ENCODE assay signal across 2 cellular contexts in genomic region chr12:121124402-121125109, GRCh38.
TF ChIP-seq lines count a peak whose summit lies in the region.

No MANE protein-coding gene starts in this region.

TF ChIP-seq in GM12878, 131 proteins besides CTCF, POLR2A, EP300 and RAD21:
- TF ChIP-seq HDGF (IDR thresholded peaks at IDR 0.05), result 0 out of 2 replicates have a peak, but pooled peaks have one; percentile 32
- 0 out of 4 replicates have a peak, but pooled peaks of 1 of the 2 experiments have one; percentile 11 for TF ChIP-seq IKZF2 (IDR thresholded peaks at IDR 0.05)
- no peak for TF ChIP-seq SMAD5 (IDR thresholded peaks at IDR 0.05; ENCODE audit: low read depth)
- 0 out of 2 replicates have a peak, but pooled peaks have one; percentile 48 for TF ChIP-seq YBX1 (IDR thresholded peaks at IDR 0.05)

TF ChIP-seq in HepG2, 621 proteins besides CTCF, POLR2A, EP300 and RAD21 (continues in another document):
- TF ChIP-seq ZNF260 (CRISPR knock-in tag; IDR thresholded peaks at IDR 0.05; ENCODE audit: borderline replicate concordance, low read depth) (no peak), CENPX (CRISPR knock-in tag; IDR thresholded peaks at IDR 0.05) (no peak), HMG20A (CRISPR knock-in tag; IDR thresholded peaks at IDR 0.05; ENCODE audit: borderline replicate concordance) (peak; percentile 45; the same call in 1 of the 2 replicates), MXD4 (CRISPR knock-in tag; IDR thresholded peaks at IDR 0.05) (no peak), RARA (CRISPR knock-in tag; IDR thresholded peaks at IDR 0.05) (peak; percentile 58), ZNF326 (CRISPR knock-in tag; IDR thresholded peaks at IDR 0.05; ENCODE audit: borderline replicate concordance) (no peak), HOMEZ (CRISPR knock-in tag; IDR thresholded peaks at IDR 0.05; ENCODE audit: low read depth) (peak; percentile 85), IKZF1 (IDR thresholded peaks at IDR 0.05) (no peak), ZFX (CRISPR knock-in tag; IDR thresholded peaks at IDR 0.05; ENCODE audit: low read depth) (no peak), ZNF235 (CRISPR knock-in tag; IDR thresholded peaks at IDR 0.05; ENCODE audit: borderline replicate concordance) (no peak), ZBTB46 (CRISPR knock-in tag; IDR thresholded peaks at IDR 0.05; ENCODE audit: borderline replicate concordance) (no peak), KDM4B (CRISPR knock-in tag; IDR thresholded peaks at IDR 0.05) (no peak), DMAP1 (CRISPR knock-in tag; IDR thresholded peaks at IDR 0.05) (no peak), GLI4 (CRISPR knock-in tag; IDR thresholded peaks at IDR 0.05; ENCODE audit: borderline replicate concordance) (no peak), ZNF333 (CRISPR knock-in tag; IDR thresholded peaks at IDR 0.05; ENCODE audit: borderline replicate concordance) (no peak), FIP1L1 (IDR thresholded peaks at IDR 0.05; ENCODE audit: borderline replicate concordance, insufficient read depth, low read depth, low read length) (no peak), ZNF570 (CRISPR knock-in tag; IDR thresholded peaks at IDR 0.05; ENCODE audit: borderline replicate concordance) (no peak), MEIS1 (CRISPR knock-in tag; IDR thresholded peaks at IDR 0.05; ENCODE audit: borderline replicate concordance) (no peak), RELA (CRISPR knock-in tag; IDR thresholded peaks at IDR 0.05) (no peak), REXO4 (CRISPR knock-in tag; IDR thresholded peaks at IDR 0.05; ENCODE audit: borderline replicate concordance) (no peak), ZNF737 (CRISPR knock-in tag; IDR thresholded peaks at IDR 0.05; ENCODE audit: borderline replicate concordance) (no peak), PHF20 (CRISPR knock-in tag; IDR thresholded peaks at IDR 0.05) (no peak), SAFB2 (CRISPR knock-in tag; IDR thresholded peaks at IDR 0.05; ENCODE audit: borderline replicate concordance, low read depth) (no peak), POLR2AphosphoS2 (IDR thresholded peaks at IDR 0.05; ENCODE audit: low read depth, low read length) (no peak), MED8 (CRISPR knock-in tag; IDR thresholded peaks at IDR 0.05; ENCODE audit: insufficient replicate concordance) (no peak), KDM1A (CRISPR knock-in tag; IDR thresholded peaks at IDR 0.05) (no peak), RBFOX2 (IDR thresholded peaks at IDR 0.05; ENCODE audit: low read depth, low read length) (no peak), KAT7 (CRISPR knock-in tag; IDR thresholded peaks at IDR 0.05; ENCODE audit: borderline replicate concordance) (no peak), MTA3 (CRISPR knock-in tag; IDR thresholded peaks at IDR 0.05) (no peak), TFAP4 (IDR thresholded peaks at IDR 0.05; ENCODE audit: borderline replicate concordance, low read depth) (no peak), TOPORS (CRISPR knock-in tag; IDR thresholded peaks at IDR 0.05) (no peak), SIN3B (IDR thresholded peaks at IDR 0.05; ENCODE audit: low read length) (no peak), ZFP36L1 (CRISPR knock-in tag; IDR thresholded peaks at IDR 0.05) (no peak), ZNF280B (CRISPR knock-in tag; IDR thresholded peaks at IDR 0.05; ENCODE audit: borderline replicate concordance) (no peak), TFDP1 (CRISPR knock-in tag; IDR thresholded peaks at IDR 0.05; ENCODE audit: borderline replicate concordance) (no peak), ZNF580 (CRISPR knock-in tag; IDR thresholded peaks at IDR 0.05; ENCODE audit: borderline replicate concordance, low read depth) (no peak), ZFP90 (CRISPR knock-in tag; IDR thresholded peaks at IDR 0.05; ENCODE audit: borderline replicate concordance) (no peak), ZBTB21 (CRISPR knock-in tag; IDR thresholded peaks at IDR 0.05) (no peak), HOXA5 (CRISPR knock-in tag; IDR thresholded peaks at IDR 0.05) (no peak), GATAD2A (CRISPR knock-in tag; IDR thresholded peaks at IDR 0.05) (peak; percentile 53; the same call in 1 of the 2 replicates), FOSL2 (CRISPR knock-in tag; IDR thresholded peaks at IDR 0.05) (peak; percentile 96), DMTF1 (CRISPR knock-in tag; IDR thresholded peaks at IDR 0.05) (no peak), CCAR2 (optimal IDR thresholded peaks at IDR 0.05; ENCODE audit: low read depth, low read length) (no peak), JUN (CRISPR knock-in tag; IDR thresholded peaks at IDR 0.05) (peak; percentile 73; the same call in 1 of the 2 replicates), SALL1 (CRISPR knock-in tag; IDR thresholded peaks at IDR 0.05) (peak; percentile 56; the same call in 1 of the 2 replicates), ARID5B (CRISPR knock-in tag; IDR thresholded peaks at IDR 0.05) (peak; percentile 58; the same call in 1 of the 2 replicates), MIER3 (CRISPR knock-in tag; IDR thresholded peaks at IDR 0.05; ENCODE audit: borderline replicate concordance) (0 out of 2 replicates have a peak, but pooled peaks have one; percentile 21), CAMTA2 (CRISPR knock-in tag; IDR thresholded peaks at IDR 0.05; ENCODE audit: borderline replicate concordance) (no peak), KLF15 (CRISPR knock-in tag; IDR thresholded peaks at IDR 0.05; ENCODE audit: borderline replicate concordance) (no peak), GFI1 (CRISPR knock-in tag; IDR thresholded peaks at IDR 0.05; ENCODE audit: borderline replicate concordance) (no peak), ZMAT5 (CRISPR knock-in tag; IDR thresholded peaks at IDR 0.05; ENCODE audit: borderline replicate concordance, low read depth) (no peak), ZNF691 (CRISPR knock-in tag; IDR thresholded peaks at IDR 0.05; ENCODE audit: borderline replicate concordance, low read depth) (no peak), MXI1 (IDR thresholded peaks at IDR 0.05; ENCODE audit: borderline replicate concordance, low read depth, low read length) (peak; percentile 70; the same call in 1 of the 3 replicates), NONO (IDR thresholded peaks at IDR 0.05) (no peak), NONO (CRISPR knock-in tag; conservative IDR thresholded peaks at IDR 0.05) (no peak), GTF2F1 (IDR thresholded peaks at IDR 0.05; ENCODE audit: low read length) (no peak), ZNF20 (CRISPR knock-in tag; IDR thresholded peaks at IDR 0.05) (no peak), ARNT (IDR thresholded peaks at IDR 0.05) (0 out of 2 replicates have a peak, but pooled peaks have one; percentile 53), ZNF34 (CRISPR knock-in tag; IDR thresholded peaks at IDR 0.05; ENCODE audit: borderline replicate concordance) (no peak), SP5 (CRISPR knock-in tag; IDR thresholded peaks at IDR 0.05; ENCODE audit: borderline replicate concordance, low read depth) (no peak)
